ENCODE assay signal across 19 cellular contexts in the genomic region with DNA sequence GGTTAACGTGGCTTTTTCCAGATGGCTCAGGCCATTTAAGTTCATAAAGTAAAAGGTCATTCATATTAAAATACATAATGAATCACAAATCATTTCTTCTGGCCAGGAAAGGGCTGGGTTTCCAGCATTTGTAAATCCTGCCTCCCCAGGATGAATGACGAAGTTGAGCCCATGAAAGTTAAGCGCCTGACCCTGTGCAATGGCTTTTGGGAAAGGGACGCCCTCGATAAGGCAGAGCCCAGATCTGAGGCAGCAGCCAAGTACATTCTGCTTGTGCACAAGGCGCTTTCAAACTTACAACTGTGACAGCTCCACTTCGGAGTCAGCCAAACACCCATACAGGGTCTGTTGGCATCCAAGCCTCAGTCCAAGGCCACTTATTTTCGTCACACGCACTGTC. TPM values are rescaled to one million over a fixed set of nuclear protein-coding genes. Genes with fewer than 3 reads are reported as not detected.
DNase-seq lines count a peak whose midpoint lies in the region; ATAC-seq and TF ChIP-seq lines count a peak whose summit lies in the region.
"Had no signal": no experiment of that assay in that cellular context is flagged by ENCODE, and none has a peak within 500 bp of the region (broad histone marks: within the 10 kb centered on the region; RNA-seq: fewer than 3 reads in every experiment).

No MANE protein-coding gene starts in this region.

- peaks cover 76% of the 10 kb centered on the region for H3K36me3 Mint-ChIP-seq in T-helper 1 cell treated with Interleukin-12 subunit alpha and Interleukin-12 subunit beta and Interleukin-4 antibody, amounts not matched to agents 30 μg/mL and 1 μg/mL, for 36 hours (ENCODE audit: low read depth)
- H3K36me3 Mint-ChIP-seq: brain had no signal

- intact Hi-C loops in adrenal gland (cut with DNase I) (no loop called here), right cardiac atrium (cut with DNase I) (loop anchor here in 2 of 4 donors (5.0 to 10.0 kb wide), 3 partner anchors 42 to 125 kb away; no protein-coding TSS in a partner anchor), stomach (cut with DNase I; ENCODE audit: low total_unique reads) (no loop called here)

- WGBS in adrenal gland, 4 donors = 56 to 69% (median 60%) methylated on average over 9 of the region's 9 CpGs
- 49% methylated on average over 9 of the region's 9 CpGs for WGBS in right cardiac atrium
- WGBS in stomach, 5 donors = 77 to 85% (median 83%) methylated on average over 9 of the region's 9 CpGs

- peak overlapping the region; percentile 93 for H3K4me3 Mint-ChIP-seq in T-helper 1 cell treated with Interleukin-12 subunit alpha and Interleukin-12 subunit beta and Interleukin-4 antibody, amounts not matched to agents 30 μg/mL and 1 μg/mL, for 36 hours
- H3K4me3 Mint-ChIP-seq: brain had no signal

- TF ChIP-seq CTCF in adrenal gland (IDR thresholded peaks at IDR 0.05) (no peak), stomach (IDR thresholded peaks at IDR 0.05) (no peak)

- H3K27me3 ChIP-seq in adrenal gland (no peaks in the 10 kb centered on the region), right cardiac atrium (ENCODE audit: control insufficient read depth, insufficient read depth) (no peaks in the 10 kb centered on the region), stomach (no peaks in the 10 kb centered on the region)
- H3K27me3 ChIP-seq: MG63 had no signal

- H3K27ac ChIP-seq in adrenal gland = peak overlapping the region in 1 of 5 donors; percentile 63
- H3K27ac ChIP-seq in right cardiac atrium (ENCODE audit: low read length) = peak overlapping the region; percentile 93
- H3K27ac ChIP-seq in stomach = peak overlapping the region in 4 of 5 donors; percentile 61 to 80 (median 72)
- H3K27ac ChIP-seq: 22Rv1 had no signal

- H3K4me3 ChIP-seq in adrenal gland (no peak overlapping the region), right cardiac atrium (ENCODE audit: low read length) (no peak overlapping the region), stomach (no peak overlapping the region)
- H3K4me3 ChIP-seq: MG63 had no signal

- H3K9me3 ChIP-seq in adrenal gland (replicated peaks in 1 of 3) (no peaks in the 10 kb centered on the region), right cardiac atrium (ENCODE audit: control insufficient read depth, low read length) (no peaks in the 10 kb centered on the region), stomach (no peaks in the 10 kb centered on the region)
- H3K9me3 ChIP-seq: MG63 had no signal

- TF ChIP-seq EP300 in stomach (IDR thresholded peaks at IDR 0.05) = no peak

- H3K9me3 Mint-ChIP-seq in T-helper 1 cell treated with Interleukin-12 subunit alpha and Interleukin-12 subunit beta and Interleukin-4 antibody, amounts not matched to agents 30 μg/mL and 1 μg/mL, for 36 hours = peaks cover 4% of the 10 kb centered on the region

- no peak for TF ChIP-seq POLR2A in adrenal gland (IDR thresholded peaks at IDR 0.05)
- no peak for TF ChIP-seq POLR2A in stomach (IDR thresholded peaks at IDR 0.05)

- H3K36me3 ChIP-seq in adrenal gland (replicated peaks in 1 of 2) (no peaks in the 10 kb centered on the region), stomach (peaks cover 0 to 24% (median 9%) of the 10 kb centered on the region in 4 donors)
- H3K36me3 ChIP-seq: MG63 had no signal

- H3K27me3 Mint-ChIP-seq in T-helper 1 cell treated with Interleukin-12 subunit alpha and Interleukin-12 subunit beta and Interleukin-4 antibody, amounts not matched to agents 30 μg/mL and 1 μg/mL, for 36 hours (ENCODE audit: low read depth) = no peaks in the 10 kb centered on the region
- H3K27me3 Mint-ChIP-seq: T-helper 17 cell had no signal

- ATAC-seq in right cardiac atrium = peak; percentile 84 to 90
- ATAC-seq in GM21367 (IDR thresholded peaks at IDR 0.05; ENCODE audit: unreplicated experiment) = no peak
- no peak for ATAC-seq in HG03354 (IDR thresholded peaks at IDR 0.05; ENCODE audit: poor library complexity, severe bottlenecking, unreplicated experiment)
- ATAC-seq: T-helper 17 cell had no signal

- H3K4me1 Mint-ChIP-seq in T-helper 1 cell treated with Interleukin-12 subunit alpha and Interleukin-12 subunit beta and Interleukin-4 antibody, amounts not matched to agents 30 μg/mL and 1 μg/mL, for 36 hours (ENCODE audit: low read depth) = peaks cover 57% of the 10 kb centered on the region
- H3K4me1 Mint-ChIP-seq: brain had no signal

- H3K27ac Mint-ChIP-seq in T-helper 1 cell treated with Interleukin-12 subunit alpha and Interleukin-12 subunit beta and Interleukin-4 antibody, amounts not matched to agents 30 μg/mL and 1 μg/mL, for 36 hours = no peak overlapping the region
- H3K27ac Mint-ChIP-seq: brain had no signal

- H3K4me1 ChIP-seq in adrenal gland (replicated peaks in 1 of 2) = no peaks in the 10 kb centered on the region
- H3K4me1 ChIP-seq in right cardiac atrium (ENCODE audit: control insufficient read depth, insufficient read depth, low read length) = peaks cover 25% of the 10 kb centered on the region
- H3K4me1 ChIP-seq in stomach = no peaks in the 10 kb centered on the region

- DNase-seq in T-helper 1 cell = no peak
- DNase-seq in adrenal gland = peak in 5 of 7 donors; percentile 27 to 64 (median 32)
- peak; percentile 59 to 77 (median 74) for DNase-seq in right cardiac atrium
- no peak for DNase-seq in stomach
- DNase-seq in putamen (ENCODE audit: low spot score) = no peak
- DNase-seq: activated CD4-positive, CD25-positive, alpha-beta regulatory T cell treated with anti-CD3 and anti-CD28 coated beads, Interleukin-2, amount 50 U/mL, for 72 hours; activated T-cell treated with anti-CD3 and anti-CD28 coated beads, Interleukin-2, amount 50 U/mL, for 48 hours; EL; MG63; NCI-H2107; NCI-H774; occipital lobe; T-helper 17 cell had no signal

RNA-seq across cellular contexts. Expression of a gene that starts 2.8 kb away (rescaled TPM):
- 10 to 100 TPM; 20.6 to 50.6 (median 29.1) TPM for total RNA-seq in adrenal gland
- polyA plus RNA-seq in adrenal gland = 10 to 100 TPM in 2 of 3 donors, 1 to 10 TPM in 1; 9.9 to 12.9 (median 11.0) TPM
- total RNA-seq in right cardiac atrium = 10 to 100 TPM; 22.1 to 29.1 (median 22.9) TPM
- polyA plus RNA-seq in right cardiac atrium = 14.6 TPM
- total RNA-seq in stomach = 10 to 100 TPM in 2 of 5 donors, 1 to 10 TPM in 2, under 1 TPM in 1; 0.89 to 18.4 (median 5.8) TPM
- 10 to 100 TPM in 1 of 3 donors, 1 to 10 TPM in 2; 5.6 to 10.2 (median 6.2) TPM for polyA plus RNA-seq in stomach
- total RNA-seq: HT-29 had no signal

RNA-seq across cellular contexts. Expression of a gene that starts 56.2 kb away (rescaled TPM):
- total RNA-seq in adrenal gland (10 to 100 TPM in 7 of 8 donors, 1 to 10 TPM in 1; 8.1 to 23.6 (median 15.5) TPM), right cardiac atrium (1 to 10 TPM; 4.5 to 8.3 (median 6.5) TPM), stomach (1 to 10 TPM in 3 of 5 donors, under 1 TPM in 1, not detected in 1; 0.58 to 8.3 (median 3.6) TPM)
- polyA plus RNA-seq in adrenal gland (10 to 100 TPM in 1 of 3 donors, 1 to 10 TPM in 2; 5.2 to 10.9 (median 7.8) TPM), right cardiac atrium (4.1 TPM), stomach (1 to 10 TPM; 2.6 to 5.3 (median 4.4) TPM)
- total RNA-seq: HT-29 had no signal

Comparison
In these comparisons a context has a peak if more than half of its experiments do, and no peak if none do; other contexts are left out.
1. DNase-seq: peak in adrenal gland (5 of 7) and right cardiac atrium (3 of 3); none in T-helper 1 cell (0 of 5), stomach (single experiment) and putamen (single experiment).
2. ATAC-seq: peak in right cardiac atrium (2 of 2); none in GM21367 (single experiment) and HG03354 (single experiment).